ENCODE assay signal across 17 cellular contexts in the genomic region with DNA sequence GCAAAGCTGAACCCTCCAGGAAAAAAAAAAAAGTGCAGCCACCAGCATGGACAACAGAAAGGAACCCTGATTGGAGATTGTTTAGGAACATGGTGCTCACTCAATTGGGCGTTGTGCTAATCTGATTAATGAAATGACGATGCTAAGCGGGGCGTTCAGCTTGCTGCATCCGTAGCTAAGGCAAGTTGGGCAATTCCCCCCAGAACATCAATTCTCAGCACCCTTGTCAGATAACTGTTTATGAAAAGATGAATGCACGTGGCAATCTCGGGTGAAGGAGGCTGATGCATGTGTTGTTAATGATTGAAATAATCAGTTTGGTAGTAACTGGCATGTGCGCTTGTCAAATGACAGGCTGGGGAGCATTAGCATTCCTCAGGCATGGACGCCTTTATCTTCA. TPM values are rescaled to one million over a fixed set of nuclear protein-coding genes. Genes with fewer than 3 reads are reported as not detected.
DNase-seq lines count a peak whose midpoint lies in the region; ATAC-seq, FAIRE-seq and TF ChIP-seq lines count a peak whose summit lies in the region.
"Had no signal": no experiment of that assay in that cellular context is flagged by ENCODE, and none has a peak within 500 bp of the region (broad histone marks: within the 10 kb centered on the region; RNA-seq: fewer than 3 reads in every experiment).

No MANE protein-coding gene starts in this region.

- no peaks in the 10 kb centered on the region for H3K79me2 ChIP-seq in trophoblast cell (ENCODE audit: control insufficient read depth, insufficient read depth, low read length, poor library complexity)

- H3K27me3 Mint-ChIP-seq in activated CD8-positive, alpha-beta memory T cell treated with anti-CD3 and anti-CD28 coated beads, Interleukin-2, amount 10 ng/mL, durations not matched to agents 7 days and 5 days: no peaks in the 10 kb centered on the region

- H3K36me3 ChIP-seq in trophoblast cell (ENCODE audit: control insufficient read depth in 1 of 2, insufficient read depth in 2 of 2, low read length in 2 of 2): no peaks in the 10 kb centered on the region
- no peaks in the 10 kb centered on the region for H3K36me3 ChIP-seq in ascending aorta
- H3K36me3 ChIP-seq: Peyer's patch had no signal

- H3K4me3 ChIP-seq in WI38 (ENCODE audit: low read depth, low read length) (peak overlapping the region; percentile 32; the same call in 1 of the 2 replicates), foreskin fibroblast (ENCODE audit: low read depth in 1 of 2, low read length in 2 of 2) (no peak overlapping the region), trophoblast cell (ENCODE audit: low read depth, low read length) (no peak overlapping the region), ascending aorta (no peak overlapping the region)
- H3K4me3 ChIP-seq: K562, Peyer's patch, psoas muscle had no signal

- no peak overlapping the region for H2AFZ ChIP-seq in trophoblast cell (ENCODE audit: insufficient read depth, low read length, poor library complexity)

- no peak for TF ChIP-seq POLR2A in H54 (IDR thresholded peaks at IDR 0.05; ENCODE audit: low read depth, low read length)

- H3K4me2 ChIP-seq in trophoblast cell (ENCODE audit: low read length): no peak overlapping the region

- no peak overlapping the region for H3K27ac Mint-ChIP-seq in activated CD8-positive, alpha-beta memory T cell treated with anti-CD3 and anti-CD28 coated beads, Interleukin-2, amount 10 ng/mL, durations not matched to agents 7 days and 5 days

- H3K9ac ChIP-seq in trophoblast cell (ENCODE audit: low read length): no peak overlapping the region

- H3K36me3 Mint-ChIP-seq in activated CD8-positive, alpha-beta memory T cell treated with anti-CD3 and anti-CD28 coated beads, Interleukin-2, amount 10 ng/mL, durations not matched to agents 7 days and 5 days: no peaks in the 10 kb centered on the region

- H3K14ac ChIP-seq in trophoblast cell (ENCODE audit: low read length): no peak overlapping the region

- H3K27ac ChIP-seq in trophoblast cell (ENCODE audit: low read depth, low read length) (peak overlapping the region; percentile 64), substantia nigra (ENCODE audit: low read depth, low read length, poor library complexity, severe bottlenecking) (no peak overlapping the region), ascending aorta (no peak overlapping the region)
- H3K27ac ChIP-seq: Peyer's patch, psoas muscle had no signal

- no peaks in the 10 kb centered on the region for H3K4me1 Mint-ChIP-seq in activated CD8-positive, alpha-beta memory T cell treated with anti-CD3 and anti-CD28 coated beads, Interleukin-2, amount 10 ng/mL, durations not matched to agents 7 days and 5 days

- no peak overlapping the region for H3K18ac ChIP-seq in trophoblast cell (ENCODE audit: low read length)

- H3K9me3 Mint-ChIP-seq in activated CD8-positive, alpha-beta memory T cell treated with anti-CD3 and anti-CD28 coated beads, Interleukin-2, amount 10 ng/mL, durations not matched to agents 7 days and 5 days (ENCODE audit: low read depth): no peaks in the 10 kb centered on the region

- H3K4me3 Mint-ChIP-seq in activated CD8-positive, alpha-beta memory T cell treated with anti-CD3 and anti-CD28 coated beads, Interleukin-2, amount 10 ng/mL, durations not matched to agents 7 days and 5 days: no peak overlapping the region

- no peak overlapping the region for H4K12ac ChIP-seq in trophoblast cell (ENCODE audit: low read depth, low read length)

- no peak overlapping the region for H2BK12ac ChIP-seq in trophoblast cell (ENCODE audit: low read length)

- intact Hi-C loops in ascending aorta (cut with DNase I): no loop called here

- peak overlapping the region; percentile 52 for H2BK120ac ChIP-seq in trophoblast cell (ENCODE audit: insufficient read depth, low read length, poor library complexity)

- no CpG with 5 or more reads among the region's 9 CpGs for WGBS in trophoblast cell (ENCODE audit: extremely low coverage, insufficient coverage, insufficient read length)

- peak overlapping the region; percentile 43 for H2BK5ac ChIP-seq in trophoblast cell (ENCODE audit: low read depth, low read length, poor library complexity)

- H3K9me3 ChIP-seq in trophoblast cell (ENCODE audit: insufficient read depth, low read depth, low read length) (peaks cover 2% of the 10 kb centered on the region), ascending aorta (no peaks in the 10 kb centered on the region)
- H3K9me3 ChIP-seq: Peyer's patch, psoas muscle had no signal

- H3K79me1 ChIP-seq in trophoblast cell (ENCODE audit: low read length): peaks cover 3% of the 10 kb centered on the region

- H3K4me1 ChIP-seq in trophoblast cell (ENCODE audit: control insufficient read depth in 1 of 2, insufficient read depth in 2 of 2, low read length in 2 of 2) (peaks cover 6 to 8% of the 10 kb centered on the region in 2 experiments), ascending aorta (no peaks in the 10 kb centered on the region)
- H3K4me1 ChIP-seq: Peyer's patch, psoas muscle had no signal

- no peak for FAIRE-seq in H54 (lab: Jason Lieb, UNC)
- FAIRE-seq: K562 had no signal

- peak overlapping the region; percentile 32 for H4K8ac ChIP-seq in trophoblast cell (ENCODE audit: low read depth, low read length)

- ATAC-seq in activated CD8-positive, alpha-beta memory T cell treated with anti-CD3 and anti-CD28 coated beads, Interleukin-2, amount 10 ng/mL, durations not matched to agents 7 days and 5 days: no peak
- ATAC-seq: left colon, psoas muscle had no signal

- H3K4ac ChIP-seq in trophoblast cell (ENCODE audit: low read depth, low read length): no peak overlapping the region

- peak overlapping the region; percentile 54 for H4K91ac ChIP-seq in trophoblast cell (ENCODE audit: low read depth, low read length)

- CTCF ChIA-PET in activated CD8-positive, alpha-beta memory T cell treated with anti-CD3 and anti-CD28 coated beads, Interleukin-2, amount 10 ng/mL, durations not matched to agents 7 days and 5 days (lab: Charles Lee): interaction anchor here (0.6 kb wide), 1 partner anchor 28 kb away, joined by 3 read pairs; no protein-coding TSS in a partner anchor

- H3K23ac ChIP-seq in trophoblast cell (ENCODE audit: low read length): no peak overlapping the region

- TF ChIP-seq CTCF in WI38 (IDR thresholded peaks at IDR 0.05; ENCODE audit: low read depth, low read length): no peak
- TF ChIP-seq CTCF in foreskin fibroblast (IDR thresholded peaks at IDR 0.05; ENCODE audit: low read depth, low read length): no peak
- no peak for TF ChIP-seq CTCF in ascending aorta (IDR thresholded peaks at IDR 0.05)

- peak; percentile 7 for DNase-seq in H54 (ENCODE audit: insufficient read length, low spot score)
- peak; percentile 56 to 71 for DNase-seq in foreskin fibroblast
- no peak for DNase-seq in trophoblast cell
- no peak for DNase-seq in substantia nigra (lab: John Stamatoyannopoulos, UW)
- no peak for DNase-seq in activated CD8-positive, alpha-beta memory T cell treated with anti-CD3 and anti-CD28 coated beads, Interleukin-2, amount 10 ng/mL, durations not matched to agents 7 days and 5 days
- no peak for DNase-seq in NCI-H1417 treated with DMSO at 0.1 percent for 48 hours (lab: John Stamatoyannopoulos, UW)
- no peak for DNase-seq in ascending aorta (ENCODE audit: low spot score in 2 of 2)
- DNase-seq: activated effector memory CD4-positive, alpha-beta T cell treated with Interleukin-2 at 50 U/mL for 16 hours; COR-L47; erythroblast; NCI-H1092 treated with DMSO at 0.1 percent for 48 hours; Peyer's patch; stimulated activated CD4-positive, alpha-beta T cell treated with anti-CD3 and anti-CD28 coated beads, Interleukin-15, amount 100 ng/mL, for 24 hours had no signal

- H3K27me3 ChIP-seq in trophoblast cell (ENCODE audit: insufficient read depth, low read length) (no peaks in the 10 kb centered on the region), ascending aorta (no peaks in the 10 kb centered on the region)
- H3K27me3 ChIP-seq: Peyer's patch had no signal

- H2AK5ac ChIP-seq in trophoblast cell (ENCODE audit: low read length): no peak overlapping the region

RNA-seq across cellular contexts. Expression of gene HS3ST3A1, which starts 57.0 kb away (rescaled TPM):
- 9.2 and 9.9 TPM in 2 replicates for polyA plus RNA-seq in trophoblast cell (2013)
- under 1 TPM in 1 of 2 experiments, not detected in 1; 0.21 TPM for total RNA-seq in activated CD8-positive, alpha-beta memory T cell treated with anti-CD3 and anti-CD28 coated beads, Interleukin-2, amount 10 ng/mL, durations not matched to agents 7 days and 5 days
- total RNA-seq in ascending aorta: not detected

Comparison
In these comparisons a context has a peak if more than half of its experiments do, and no peak if none do; other contexts are left out.
1. DNase-seq: peak in H54 (single experiment) and foreskin fibroblast (2 of 2); none in trophoblast cell (0 of 2), substantia nigra (0 of 49), activated CD8-positive, alpha-beta memory T cell treated with anti-CD3 and anti-CD28 coated beads, Interleukin-2, amount 10 ng/mL, durations not matched to agents 7 days and 5 days (single experiment), NCI-H1417 treated with DMSO at 0.1 percent for 48 hours (single experiment) and ascending aorta (0 of 2).